Comparison of ENCODE assay signal across 15 cellular contexts in the genomic region with DNA sequence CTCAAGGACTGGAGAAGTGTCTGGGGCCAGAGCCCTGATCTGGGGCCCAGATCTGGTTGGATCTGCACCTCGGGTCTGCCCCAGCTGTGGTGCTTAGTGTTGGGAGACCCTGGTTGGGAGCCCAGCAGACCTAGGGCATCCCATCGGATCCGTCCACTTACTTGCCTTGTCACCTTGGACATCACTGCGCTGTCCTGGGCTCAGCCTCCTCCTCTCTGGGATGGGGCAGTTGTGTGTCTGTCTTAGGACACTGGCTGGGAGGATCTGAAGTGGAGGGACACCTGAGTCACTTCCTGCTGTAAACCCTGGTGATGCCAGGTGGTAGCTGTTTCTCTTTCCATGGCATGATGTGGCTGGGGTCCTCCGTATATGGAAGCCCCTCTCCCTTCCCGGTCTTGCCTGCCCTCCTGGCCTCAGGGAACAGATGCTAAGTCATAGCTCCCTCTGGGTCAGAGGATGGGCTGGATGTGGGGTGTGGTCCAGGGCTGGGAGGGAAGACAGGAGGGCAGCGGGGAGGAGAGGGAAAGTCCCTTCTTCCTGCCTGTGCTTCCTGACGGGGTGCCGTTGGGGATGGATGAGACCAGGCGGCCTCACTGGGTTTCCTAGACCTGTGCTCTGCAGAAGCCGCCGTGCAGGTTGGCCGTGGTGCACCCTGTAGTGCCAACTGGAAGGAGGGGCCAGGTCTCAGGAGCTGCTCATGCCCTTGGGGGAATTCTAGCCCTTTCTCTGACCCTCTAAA. TPM values are rescaled to one million over a fixed set of nuclear protein-coding genes. Genes with fewer than 3 reads are reported as not detected.
DNase-seq lines count a peak whose midpoint lies in the region; ATAC-seq and TF ChIP-seq lines count a peak whose summit lies in the region.
"Had no signal": no experiment of that assay in that cellular context is flagged by ENCODE, and none has a peak within 500 bp of the region (broad histone marks: within the 10 kb centered on the region; RNA-seq: fewer than 3 reads in every experiment).

No MANE protein-coding gene starts in this region.

- intact Hi-C loops in mammary epithelial cell (cut with micrococcal nuclease): loop anchor here (1.0 kb wide), 4 partner anchors 24 to 283 kb away; a partner anchor contains a TSS

- peak; percentile 6 for ATAC-seq in HG03354 (IDR thresholded peaks at IDR 0.05; ENCODE audit: poor library complexity, severe bottlenecking, unreplicated experiment)
- ATAC-seq in HG02571 (IDR thresholded peaks at IDR 0.05; ENCODE audit: unreplicated experiment): no peak
- no peak for ATAC-seq in HG03457 (IDR thresholded peaks at IDR 0.05; ENCODE audit: unreplicated experiment)

- H3K36me3 Mint-ChIP-seq in endodermal cell (ENCODE audit: low read depth): peaks cover 2% of the 10 kb centered on the region
- H3K36me3 Mint-ChIP-seq: brain, T-cell had no signal

- BruUV-seq in mammary epithelial cell (replicated peaks; lab: Mats Ljungman, UMichigan): no TSS peak

- no peak overlapping the region for H3K27ac ChIP-seq in endodermal cell (ENCODE audit: low read depth, low read length)
- no peak overlapping the region for H3K27ac ChIP-seq in osteoblast (ENCODE audit: low read depth, low read length)
- H3K27ac ChIP-seq in mammary epithelial cell (ENCODE audit: insufficient read depth, low read depth, low read length): no peak overlapping the region

- H3K79me2 ChIP-seq in osteoblast (ENCODE audit: insufficient read depth, low read length) (no peaks in the 10 kb centered on the region), mammary epithelial cell (ENCODE audit: insufficient read depth, low read length) (no peaks in the 10 kb centered on the region)

- no peaks in the 10 kb centered on the region for H3K9me3 Mint-ChIP-seq in endodermal cell
- H3K9me3 Mint-ChIP-seq: brain, T-cell had no signal

- H3K4me3 ChIP-seq in endodermal cell (ENCODE audit: low read length) (no peak overlapping the region), osteoblast (ENCODE audit: insufficient read depth, low read length) (no peak overlapping the region), mammary epithelial cell (replicated peaks in 1 of 3; ENCODE audit: insufficient read depth in 1 of 3, low read depth in 2 of 3, low read length in 3 of 3) (no peak overlapping the region)

- H3K27me3 Mint-ChIP-seq in endodermal cell (ENCODE audit: insufficient read depth): no peaks in the 10 kb centered on the region
- H3K27me3 Mint-ChIP-seq: brain, T-cell had no signal

- no peak for TF ChIP-seq CTCF in endodermal cell (conservative IDR thresholded peaks at IDR 0.05)
- no peak for TF ChIP-seq CTCF in osteoblast (IDR thresholded peaks at IDR 0.05; ENCODE audit: extremely low read depth, low read depth, low read length)
- no peak for TF ChIP-seq CTCF in mammary epithelial cell (conservative IDR thresholded peaks at IDR 0.05 in 1 of 2, IDR thresholded peaks at IDR 0.05 in 1 of 2; ENCODE audit: extremely low read depth in 1 of 2, insufficient read depth in 1 of 2, low read depth in 1 of 2, low read length in 2 of 2)

- DNase-seq in COLO668 (lab: John Stamatoyannopoulos, UW; ENCODE audit: unreplicated experiment) (peak; percentile 18), endodermal cell (peak; percentile 67), osteoblast (ENCODE audit: insufficient read length, low spot score, missing footprints) (peak; percentile 76), AML-193 (lab: John Stamatoyannopoulos, UW) (no peak), mammary epithelial cell (no peak)

- CTCF ChIA-PET in mammary epithelial cell (lab: Charles Lee; ENCODE audit: low non-redundant PET): interaction anchor here (1.0 to 1.3 kb wide), 3 partner anchors 17 to 171 kb away, joined by 4 to 67 read pairs (median 6); no protein-coding TSS in a partner anchor

- in situ Hi-C loops in mammary epithelial cell (cut with MboI; ENCODE audit: low sequenced_read_pairs in 2 of 2): no loop called here

- H3K36me3 ChIP-seq in endodermal cell (ENCODE audit: control insufficient read depth, insufficient read depth, low read length) (no peaks in the 10 kb centered on the region), osteoblast (ENCODE audit: insufficient read depth, low read length) (peaks cover 3% of the 10 kb centered on the region), mammary epithelial cell (ENCODE audit: insufficient read depth, low read length) (no peaks in the 10 kb centered on the region)

- no peaks in the 10 kb centered on the region for H3K27me3 ChIP-seq in endodermal cell (ENCODE audit: control insufficient read depth, insufficient read depth, low read length, poor library complexity, severe bottlenecking)
- no peaks in the 10 kb centered on the region for H3K27me3 ChIP-seq in osteoblast (ENCODE audit: insufficient read depth, low read length)
- no peaks in the 10 kb centered on the region for H3K27me3 ChIP-seq in mammary epithelial cell (ENCODE audit: insufficient read depth, low read length)

- H3K9me3 ChIP-seq in endodermal cell (ENCODE audit: control insufficient read depth, low read length) (no peaks in the 10 kb centered on the region), osteoblast (ENCODE audit: low read depth, low read length) (no peaks in the 10 kb centered on the region), mammary epithelial cell (replicated peaks; ENCODE audit: insufficient read depth, low read length) (no peaks in the 10 kb centered on the region)

- peaks cover 7% of the 10 kb centered on the region for H3K4me1 Mint-ChIP-seq in endodermal cell

- H4K20me1 ChIP-seq in osteoblast (ENCODE audit: insufficient read depth, low read length): peaks cover 14% of the 10 kb centered on the region
- H4K20me1 ChIP-seq in mammary epithelial cell (ENCODE audit: insufficient read depth, low read length): no peaks in the 10 kb centered on the region

- dilution Hi-C loops in mammary epithelial cell (cut with HindIII; ENCODE audit: low sequenced_read_pairs): no loop called here

- H3K9ac ChIP-seq in endodermal cell (ENCODE audit: extremely low read depth, low read length, poor library complexity, severe bottlenecking): no peak overlapping the region
- H3K9ac ChIP-seq in mammary epithelial cell (ENCODE audit: insufficient read depth, low read length): no peak overlapping the region

- no peak overlapping the region for H3K4me2 ChIP-seq in osteoblast (ENCODE audit: insufficient read depth, low read length)
- H3K4me2 ChIP-seq in mammary epithelial cell (ENCODE audit: insufficient read depth, low read depth, low read length): no peak overlapping the region

- H3K4me1 ChIP-seq in endodermal cell (ENCODE audit: control insufficient read depth, insufficient read depth, low read length) (no peaks in the 10 kb centered on the region), osteoblast (ENCODE audit: insufficient read depth, low read length) (no peaks in the 10 kb centered on the region), mammary epithelial cell (ENCODE audit: insufficient read depth, low read length) (no peaks in the 10 kb centered on the region)

- WGBS in endodermal cell (ENCODE audit: insufficient coverage in 1 of 2, insufficient read length in 1 of 2), 2 experiments: 75 to 82% methylated on average over 8 to 13 of the region's 13 CpGs
- WGBS in mammary epithelial cell (ENCODE audit: low coverage, missing lambda C conversion rate): 69% methylated on average over 12 of the region's 13 CpGs

- no peak overlapping the region for H3K27ac Mint-ChIP-seq in endodermal cell

- H2AFZ ChIP-seq in osteoblast (ENCODE audit: low read length) (no peak overlapping the region), mammary epithelial cell (ENCODE audit: low read depth, low read length) (no peak overlapping the region)

- H3K4me3 Mint-ChIP-seq in endodermal cell: no peak overlapping the region
- H3K4me3 Mint-ChIP-seq: brain, T-cell had no signal

RNA-seq across cellular contexts. Expression of a gene that starts 12.1 kb away (rescaled TPM):
- 1 to 10 TPM; 1.6 to 1.7 TPM for total RNA-seq in endodermal cell
- polyA plus RNA-seq in endodermal cell (2013, experiment 1 of 2): not detected
- not detected for polyA plus RNA-seq in endodermal cell (2013, experiment 2 of 2)
- 0.88 TPM in 1 of 2 replicates, not detected in the other for total RNA-seq in osteoblast
- not detected for total RNA-seq in mammary epithelial cell
- polyA plus RNA-seq in mammary epithelial cell: not detected
- not detected for polyA minus RNA-seq in mammary epithelial cell
- total RNA-seq: Daoy, lung microvascular endothelial cell had no signal
- polyA plus RNA-seq: BJ, fibroblast of lung, neural cell had no signal

RNA-seq across cellular contexts. Expression of a gene that starts 23.8 kb away (rescaled TPM):
- total RNA-seq in endodermal cell (10 to 100 TPM; 17.5 to 21.5 TPM), osteoblast (6.5 and 8.5 TPM in 2 replicates), mammary epithelial cell (1 to 10 TPM; 3.0 to 4.3 TPM)
- 12.3 TPM for polyA plus RNA-seq in endodermal cell (2013, experiment 1 of 2)
- polyA plus RNA-seq in endodermal cell (2013, experiment 2 of 2): 14.8 TPM
- polyA plus RNA-seq in mammary epithelial cell: 1.5 TPM
- 1.7 TPM for polyA minus RNA-seq in mammary epithelial cell

RNA-seq across cellular contexts. Expression of a gene that starts 37.5 kb away (rescaled TPM):
- 1 to 10 TPM; 2.4 to 2.7 TPM for total RNA-seq in endodermal cell
- 2.1 TPM for polyA plus RNA-seq in endodermal cell (2013, experiment 1 of 2)
- 1.7 TPM for polyA plus RNA-seq in endodermal cell (2013, experiment 2 of 2)
- under 0.01 TPM in 2 replicates for total RNA-seq in osteoblast
- total RNA-seq in mammary epithelial cell: 1 to 10 TPM; 2.7 to 3.0 TPM
- polyA plus RNA-seq in mammary epithelial cell: 3.7 TPM
- 5.5 TPM for polyA minus RNA-seq in mammary epithelial cell

RNA-seq across cellular contexts. Expression of a gene that starts 56.3 kb away (rescaled TPM):
- total RNA-seq in endodermal cell (not detected), osteoblast (not detected in 2 replicates), mammary epithelial cell (not detected)
- polyA plus RNA-seq in endodermal cell (2013, experiment 1 of 2): not detected
- not detected for polyA plus RNA-seq in endodermal cell (2013, experiment 2 of 2)
- not detected for polyA plus RNA-seq in mammary epithelial cell
- not detected for polyA minus RNA-seq in mammary epithelial cell
- total RNA-seq: Daoy, fibroblast of lung, lung microvascular endothelial cell had no signal
- polyA plus RNA-seq: BJ, fibroblast of lung, neural cell had no signal

Comparison
In these comparisons a context has a peak if more than half of its experiments do, and no peak if none do; other contexts are left out.
1. DNase-seq: peak in COLO668 (single experiment), endodermal cell (single experiment) and osteoblast (single experiment); none in AML-193 (0 of 2) and mammary epithelial cell (single experiment).